In the genomic region with DNA sequence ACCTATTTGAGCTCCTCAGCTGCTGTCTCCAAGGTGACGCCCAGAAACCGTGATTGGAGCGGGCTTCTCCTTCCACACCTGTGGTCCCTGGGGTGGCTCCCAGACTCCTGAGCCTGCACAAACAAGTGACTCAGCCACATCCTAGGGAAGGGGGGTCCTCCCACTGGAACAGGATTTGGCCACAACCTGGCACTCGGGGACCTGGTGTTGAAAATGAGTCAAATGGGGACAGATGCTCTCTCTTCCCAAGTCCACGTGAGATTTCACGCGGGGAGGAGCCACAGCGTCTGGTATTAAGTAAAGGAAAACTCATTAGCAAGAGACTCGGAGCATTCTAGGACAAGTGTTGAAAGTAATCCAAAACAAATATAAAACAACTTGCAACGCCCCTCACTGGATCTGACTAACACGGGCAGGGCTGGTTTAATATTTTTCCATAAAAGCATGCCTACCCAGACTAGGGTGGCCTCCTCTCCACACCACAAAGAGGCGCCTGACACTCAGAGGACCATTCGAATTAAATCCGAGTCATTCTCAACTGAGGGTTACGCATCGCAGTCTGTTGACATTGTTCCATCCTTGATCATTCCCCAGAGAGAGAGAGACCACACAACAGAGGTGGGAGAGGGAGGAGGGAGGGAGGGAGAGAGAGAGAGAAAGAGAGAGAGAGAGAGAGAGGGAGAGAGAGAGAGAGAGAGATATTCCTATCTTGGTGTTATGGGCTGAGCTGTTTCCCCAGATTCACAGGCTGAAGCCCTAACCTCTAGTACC, we compare ENCODE assay signal across 7 cellular contexts.
DNase-seq lines count a peak whose midpoint lies in the region; ATAC-seq and TF ChIP-seq lines count a peak whose summit lies in the region.

No MANE protein-coding gene starts in this region.

- H3K27ac ChIP-seq in KMS-11 (peak overlapping the region; percentile 46; the same call in 1 of the 2 replicates), transverse colon (peak overlapping the region; percentile 64 to 75 (median 74)), smooth muscle cell (ENCODE audit: low read depth) (no peak overlapping the region)

- H3K79me2 ChIP-seq in KMS-11 (ENCODE audit: insufficient read depth, low read depth) (no peaks in the 10 kb centered on the region), smooth muscle cell (ENCODE audit: low read depth) (no peaks in the 10 kb centered on the region)

- in situ Hi-C loops in transverse colon (cut with MboI; ENCODE audit: low pct_ligation_motif_present in 1 of 4, low pct_unique_long_range_greater_than_20kb in 1 of 4, low sequenced_read_pairs in 3 of 4) = no loop called here

- no peaks in the 10 kb centered on the region for H3K9me3 ChIP-seq in transverse colon
- H3K9me3 ChIP-seq in smooth muscle cell (replicated peaks; ENCODE audit: low read depth) = no peaks in the 10 kb centered on the region

- intact Hi-C loops in transverse colon (cut with DNase I; ENCODE audit: low total_unique reads) = no loop called here

- H3K4me2 ChIP-seq in KMS-11 (peak overlapping the region; percentile 52; the same call in 1 of the 2 replicates), smooth muscle cell (no peak overlapping the region)

- DNase-seq in amniotic epithelial cell (ENCODE audit: low read depth) (peak; percentile 77), iris pigment epithelial cell (ENCODE audit: low read depth) (peak; percentile 83), transverse colon (peak; percentile 71), medulla oblongata (ENCODE audit: extremely low spot score) (no peak), smooth muscle cell (lab: John Stamatoyannopoulos, UW; ENCODE audit: unreplicated experiment) (no peak)

- TF ChIP-seq CTCF in KMS-11 (conservative IDR thresholded peaks at IDR 0.05; ENCODE audit: low read depth, low read length) (no peak), transverse colon (IDR thresholded peaks at IDR 0.05) (peak in 2 of 5 experiments; percentile 6 to 15), smooth muscle cell (IDR thresholded peaks at IDR 0.05; ENCODE audit: borderline replicate concordance, insufficient read depth, poor library complexity, severe bottlenecking) (no peak)

- TF ChIP-seq POLR2A in transverse colon (IDR thresholded peaks at IDR 0.05) = no peak

- H3K27me3 ChIP-seq in KMS-11 (ENCODE audit: insufficient read depth, low read depth) = no peaks in the 10 kb centered on the region
- no peaks in the 10 kb centered on the region for H3K27me3 ChIP-seq in transverse colon
- no peaks in the 10 kb centered on the region for H3K27me3 ChIP-seq in smooth muscle cell (ENCODE audit: low read depth)

- WGBS in transverse colon (ENCODE audit: low coverage in 1 of 2), 2 donors = 28 to 40% methylated on average over 2 to 16 of the region's 16 CpGs
- WGBS in smooth muscle cell (ENCODE audit: low lambda C conversion rate) = 64% methylated on average over 16 of the region's 16 CpGs

- H3K4me3 ChIP-seq in KMS-11 (IDR thresholded peaks at IDR 0.05; ENCODE audit: insufficient read depth, low read depth, low read length) = no peak overlapping the region
- H3K4me3 ChIP-seq in transverse colon = no peak overlapping the region
- no peak overlapping the region for H3K4me3 ChIP-seq in smooth muscle cell

- ATAC-seq in HG02970 (IDR thresholded peaks at IDR 0.05; ENCODE audit: low FRiP score, unreplicated experiment) = no peak

- H3K4me1 ChIP-seq in KMS-11 (ENCODE audit: low read depth, poor library complexity, severe bottlenecking) (peaks cover 75% of the 10 kb centered on the region), transverse colon (peaks cover 33 to 79% (median 40%) of the 10 kb centered on the region in 4 donors), smooth muscle cell (ENCODE audit: low read depth) (no peaks in the 10 kb centered on the region)

- no peaks in the 10 kb centered on the region for H4K20me1 ChIP-seq in KMS-11 (ENCODE audit: insufficient read depth)
- H4K20me1 ChIP-seq in smooth muscle cell (ENCODE audit: low read depth) = no peaks in the 10 kb centered on the region

- no peak for TF ChIP-seq EP300 in transverse colon (IDR thresholded peaks at IDR 0.05; ENCODE audit: low read depth)

- H3F3A ChIP-seq in smooth muscle cell (ENCODE audit: low read depth) = no peaks in the 10 kb centered on the region

- H3K36me3 ChIP-seq in KMS-11 (ENCODE audit: insufficient read depth) = no peaks in the 10 kb centered on the region
- no peaks in the 10 kb centered on the region for H3K36me3 ChIP-seq in transverse colon
- H3K36me3 ChIP-seq in smooth muscle cell (ENCODE audit: low read depth) = no peaks in the 10 kb centered on the region

- H2AFZ ChIP-seq in KMS-11 (ENCODE audit: low read depth) (peak overlapping the region; percentile 33; the same call in 1 of the 2 replicates), smooth muscle cell (ENCODE audit: low read depth) (no peak overlapping the region)

- H3K9ac ChIP-seq in KMS-11 (no peak overlapping the region), smooth muscle cell (ENCODE audit: low read depth) (no peak overlapping the region)

Comparison
In these comparisons a context has a peak if more than half of its experiments do, and no peak if none do; other contexts are left out.
1. DNase-seq: peak in amniotic epithelial cell (single experiment), iris pigment epithelial cell (single experiment) and transverse colon (single experiment); none in medulla oblongata (single experiment) and smooth muscle cell (single experiment).